ENCODE assay signal across 14 cellular contexts in genomic region chr2:72778410-72778809, GRCh38. TPM values are rescaled to one million over a fixed set of nuclear protein-coding genes. Genes with fewer than 3 reads are reported as not detected.
A peak's percentile ranks its signal among the peaks of the same experiment; 100 is the strongest.
DNase-seq lines count a peak whose midpoint lies in the region; ATAC-seq and TF ChIP-seq lines count a peak whose summit lies in the region.
"Had no signal": no experiment of that assay in that cellular context is flagged by ENCODE, and none has a peak within 500 bp of the region (broad histone marks: within the 10 kb centered on the region; RNA-seq: fewer than 3 reads in every experiment).

No MANE protein-coding gene starts in this region.

- H2BK20ac ChIP-seq in IMR-90 (ENCODE audit: low read depth, low read length): no peak overlapping the region

- H2AFZ ChIP-seq in IMR-90 (replicated peaks; ENCODE audit: low read length, poor library complexity) (no peak overlapping the region), osteoblast (ENCODE audit: low read length) (no peak overlapping the region)

- TF ChIP-seq CTCF in IMR-90 (conservative IDR thresholded peaks at IDR 0.05; ENCODE audit: low read depth, low read length) (no peak), epithelial cell of proximal tubule (conservative IDR thresholded peaks at IDR 0.05; ENCODE audit: low read depth, low read length) (no peak), osteoblast (IDR thresholded peaks at IDR 0.05; ENCODE audit: extremely low read depth, low read depth, low read length) (no peak), coronary artery (IDR thresholded peaks at IDR 0.05) (no peak)

- CTCF ChIA-PET in activated CD4-positive, alpha-beta T cell treated with anti-CD3 and anti-CD28 coated beads for 36 hours (lab: Charles Lee): interaction anchor here (0.8 to 1.5 kb wide), 4 partner anchors 9 to 85 kb away, joined by 3 to 6 read pairs (median 5); no protein-coding TSS in a partner anchor
- CTCF ChIA-PET in IMR-90 (lab: Yijun Ruan, JAX): interaction anchor here (1.6 kb wide), 1 partner anchor 76 kb away, joined by 3 read pairs; no protein-coding TSS in a partner anchor

- no peak overlapping the region for H4K91ac ChIP-seq in IMR-90 (ENCODE audit: insufficient read depth, low read depth, low read length)

- H4K20me1 ChIP-seq in IMR-90 (ENCODE audit: insufficient read depth, low read length) (peaks cover 5% of the 10 kb centered on the region; the same call in 1 of the 2 replicates), osteoblast (ENCODE audit: insufficient read depth, low read length) (peaks cover 4% of the 10 kb centered on the region)

- no peaks in the 10 kb centered on the region for H3K36me3 Mint-ChIP-seq in activated CD4-positive, alpha-beta T cell treated with anti-CD3 and anti-CD28 coated beads for 36 hours (ENCODE audit: low read depth)

- no peaks in the 10 kb centered on the region for H3K9me1 ChIP-seq in IMR-90 (ENCODE audit: insufficient read depth, low read length)

- H3K4me3 ChIP-seq in IMR-90 (ENCODE audit: insufficient read depth, low read depth, low read length) (no peak overlapping the region), epithelial cell of proximal tubule (ENCODE audit: low read depth, low read length) (no peak overlapping the region), osteoblast (ENCODE audit: insufficient read depth, low read length) (no peak overlapping the region), coronary artery (no peak overlapping the region)
- H3K4me3 ChIP-seq: smooth muscle cell, upper lobe of right lung had no signal

- H3K27ac ChIP-seq in IMR-90 (ENCODE audit: insufficient read depth, low read length): no peak overlapping the region
- no peak overlapping the region for H3K27ac ChIP-seq in osteoblast (ENCODE audit: low read depth, low read length)
- no peak overlapping the region for H3K27ac ChIP-seq in coronary artery
- H3K27ac ChIP-seq: upper lobe of right lung had no signal

- H3K27me3 ChIP-seq in IMR-90 (ENCODE audit: control insufficient read depth, insufficient read depth, low read length) (no peaks in the 10 kb centered on the region), osteoblast (ENCODE audit: insufficient read depth, low read length) (no peaks in the 10 kb centered on the region)
- H3K27me3 ChIP-seq: upper lobe of right lung had no signal

- peak; percentile 70 for ATAC-seq in activated CD4-positive, alpha-beta T cell treated with anti-CD3 and anti-CD28 coated beads for 36 hours
- peak; percentile 85 for ATAC-seq in IMR-90 (ENCODE audit: low read depth)
- ATAC-seq: activated CD8-positive, alpha-beta memory T cell treated with anti-CD3 and anti-CD28 coated beads, Interleukin-2, amount 10 ng/mL, durations not matched to agents 7 days and 5 days; upper lobe of right lung had no signal

- no peaks in the 10 kb centered on the region for H3K27me3 Mint-ChIP-seq in activated CD4-positive, alpha-beta T cell treated with anti-CD3 and anti-CD28 coated beads for 36 hours
- H3K27me3 Mint-ChIP-seq: activated CD8-positive, alpha-beta memory T cell treated with anti-CD3 and anti-CD28 coated beads, Interleukin-2, amount 10 ng/mL, durations not matched to agents 7 days and 5 days; naive B cell had no signal

- no peak overlapping the region for H3K27ac Mint-ChIP-seq in activated CD4-positive, alpha-beta T cell treated with anti-CD3 and anti-CD28 coated beads for 36 hours
- H3K27ac Mint-ChIP-seq: activated CD8-positive, alpha-beta memory T cell treated with anti-CD3 and anti-CD28 coated beads, Interleukin-2, amount 10 ng/mL, durations not matched to agents 7 days and 5 days; naive B cell had no signal

- no peak overlapping the region for H2BK120ac ChIP-seq in IMR-90 (ENCODE audit: low read depth, low read length)

- H2BK15ac ChIP-seq in IMR-90 (ENCODE audit: low read depth, low read length): no peak overlapping the region

- POLR2A ChIA-PET in activated CD4-positive, alpha-beta T cell treated with anti-CD3 and anti-CD28 coated beads for 36 hours (lab: Charles Lee): no interaction called here
- POLR2A ChIA-PET in IMR-90 (lab: Charles Lee; ENCODE audit: unreplicated experiment): no interaction called here

- dilution Hi-C loops in IMR-90 (cut with HindIII; ENCODE audit: low sequenced_read_pairs, unreplicated experiment): no loop called here

- H3K4ac ChIP-seq in IMR-90 (ENCODE audit: low read depth, low read length): no peak overlapping the region

- H3K79me1 ChIP-seq in IMR-90 (ENCODE audit: low read depth in 1 of 2, low read length in 2 of 2): peaks cover 16 to 21% of the 10 kb centered on the region in 2 experiments

- no peak overlapping the region for H4K5ac ChIP-seq in IMR-90 (ENCODE audit: low read depth, low read length)

- H3K9me3 Mint-ChIP-seq in activated CD4-positive, alpha-beta T cell treated with anti-CD3 and anti-CD28 coated beads for 36 hours (ENCODE audit: low read depth): no peaks in the 10 kb centered on the region

- no peak overlapping the region for H3K18ac ChIP-seq in IMR-90 (ENCODE audit: low read depth, low read length)

- H2AK5ac ChIP-seq in IMR-90 (ENCODE audit: low read depth, low read length): no peak overlapping the region

- no TSS peak for BruUV-seq in IMR-90 (replicated peaks; lab: Mats Ljungman, UMichigan)

- H3K4me1 ChIP-seq in IMR-90 (ENCODE audit: control insufficient read depth, insufficient read depth, low read length): peaks cover 2% of the 10 kb centered on the region; the same call in 1 of the 2 replicates
- H3K4me1 ChIP-seq in osteoblast (ENCODE audit: insufficient read depth, low read length): no peaks in the 10 kb centered on the region

- no CpG with 5 or more reads among the region's 1 CpG for WGBS in IMR-90 (ENCODE audit: extremely low coverage in 2 of 2, insufficient read length in 1 of 2), 2 experiments

- no peak for TF ChIP-seq RAD21 in IMR-90 (IDR thresholded peaks at IDR 0.05; ENCODE audit: low read length)

- H2BK5ac ChIP-seq in IMR-90 (ENCODE audit: low read depth, low read length, poor library complexity, severe bottlenecking): no peak overlapping the region

- no peak overlapping the region for H3K23ac ChIP-seq in IMR-90 (ENCODE audit: low read depth, low read length)

- no peak for TF ChIP-seq POLR2A in IMR-90 (IDR thresholded peaks at IDR 0.05; ENCODE audit: low read depth, low read length)

- H3K4me2 ChIP-seq in IMR-90 (ENCODE audit: low read depth, low read length) (peak overlapping the region; percentile 62; the same call in 1 of the 2 replicates), osteoblast (ENCODE audit: insufficient read depth, low read length) (no peak overlapping the region)
- H3K4me2 ChIP-seq: smooth muscle cell had no signal

- no peaks in the 10 kb centered on the region for H3K9me3 ChIP-seq in IMR-90 (ENCODE audit: control insufficient read depth, insufficient read depth, low read length)
- H3K9me3 ChIP-seq in osteoblast (ENCODE audit: low read depth, low read length): no peaks in the 10 kb centered on the region
- H3K9me3 ChIP-seq: upper lobe of right lung had no signal

- H3K36me3 ChIP-seq in IMR-90 (ENCODE audit: control insufficient read depth, insufficient read depth, low read length) (no peaks in the 10 kb centered on the region), osteoblast (ENCODE audit: insufficient read depth, low read length) (no peaks in the 10 kb centered on the region)
- H3K36me3 ChIP-seq: upper lobe of right lung had no signal

- H3K56ac ChIP-seq in IMR-90 (ENCODE audit: extremely low read depth, insufficient read depth, low read length): no peak overlapping the region

- intact Hi-C loops in activated CD4-positive, alpha-beta T cell treated with anti-CD3 and anti-CD28 coated beads for 36 hours (cut with DNase I, micrococcal nuclease): loop anchor here (2.0 to 5.0 kb wide), 2 partner anchors 46 to 294 kb away; partner anchors contain the start of gene SFXN5 (in 1 of the 2)
- intact Hi-C loops in IMR-90 (cut with micrococcal nuclease): no loop called here

- H4K8ac ChIP-seq in IMR-90 (ENCODE audit: low read depth in 2 of 2, low read length in 2 of 2): no peak overlapping the region

- in situ Hi-C loops in IMR-90 (cut with MboI; ENCODE audit: low sequenced_read_pairs): loop anchor here (5.0 kb wide), 1 partner anchor 74 kb away; no protein-coding TSS in a partner anchor

- H2AK9ac ChIP-seq in IMR-90 (replicated peaks; ENCODE audit: low read depth, low read length, poor library complexity): no peak overlapping the region

- peaks cover 3% of the 10 kb centered on the region for H3K4me1 Mint-ChIP-seq in activated CD4-positive, alpha-beta T cell treated with anti-CD3 and anti-CD28 coated beads for 36 hours
- H3K4me1 Mint-ChIP-seq: activated CD8-positive, alpha-beta memory T cell treated with anti-CD3 and anti-CD28 coated beads, Interleukin-2, amount 10 ng/mL, durations not matched to agents 7 days and 5 days had no signal

- H3K4me3 Mint-ChIP-seq in activated CD4-positive, alpha-beta T cell treated with anti-CD3 and anti-CD28 coated beads for 36 hours: no peak overlapping the region
- H3K4me3 Mint-ChIP-seq: activated CD8-positive, alpha-beta memory T cell treated with anti-CD3 and anti-CD28 coated beads, Interleukin-2, amount 10 ng/mL, durations not matched to agents 7 days and 5 days; naive B cell had no signal

- H3K9ac ChIP-seq in IMR-90 (ENCODE audit: low read depth, low read length): no peak overlapping the region

- H3K14ac ChIP-seq in IMR-90 (replicated peaks; ENCODE audit: low read depth, low read length): no peak overlapping the region

- DNase-seq in activated CD4-positive, alpha-beta T cell treated with anti-CD3 and anti-CD28 coated beads for 36 hours: no peak
- DNase-seq in activated CD4-positive, alpha-beta T cell treated with anti-CD3 and anti-CD28 coated beads for 48 hours: no peak
- DNase-seq in IMR-90 (peak; percentile 77), epithelial cell of proximal tubule (ENCODE audit: low read depth) (peak; percentile 69), osteoblast (ENCODE audit: insufficient read length, low spot score, missing footprints) (peak; percentile 29), pons (ENCODE audit: low spot score) (no peak), NCI-H146 treated with DMSO at 0.1 percent for 48 hours (lab: John Stamatoyannopoulos, UW; ENCODE audit: unreplicated experiment) (no peak), coronary artery (ENCODE audit: low spot score) (no peak)
- DNase-seq: 8988T; activated CD8-positive, alpha-beta memory T cell treated with anti-CD3 and anti-CD28 coated beads, Interleukin-2, amount 10 ng/mL, durations not matched to agents 7 days and 5 days; anterior cingulate cortex; naive B cell; upper lobe of right lung had no signal

- no peaks in the 10 kb centered on the region for H3K79me2 ChIP-seq in osteoblast (ENCODE audit: insufficient read depth, low read length)

TF ChIP-seq in IMR-90, 13 proteins besides CTCF, POLR2A, EP300 and RAD21 (continues in another document):
- TF ChIP-seq FOS (IDR thresholded peaks at IDR 0.05; ENCODE audit: low read depth, low read length): 0 out of 2 replicates have a peak, but pooled peaks have one; percentile 11

RNA-seq across cellular contexts. Expression of gene EXOC6B, which starts 47.4 kb away (rescaled TPM):
- total RNA-seq in activated CD4-positive, alpha-beta T cell treated with anti-CD3 and anti-CD28 coated beads for 36 hours: 1 to 10 TPM; 7.0 to 9.0 TPM
- total RNA-seq in IMR-90 (2012; rRNA removed): 29.4 and 29.7 TPM in 2 replicates
- polyA plus RNA-seq in IMR-90 (2012; rRNA removed): 9.0 and 10.2 TPM in 2 replicates
- 4.8 and 12.8 TPM in 2 replicates for polyA plus RNA-seq in IMR-90 (2012; cell fraction: cytosol; rRNA removed)
- 10.8 and 17.1 TPM in 2 replicates for polyA plus RNA-seq in IMR-90 (2012; cell fraction: nucleus; rRNA removed; ENCODE audit: low replicate concordance)
- 7.3 and 7.7 TPM in 2 replicates for total RNA-seq in epithelial cell of proximal tubule
- total RNA-seq in osteoblast: 24.5 and 24.6 TPM in 2 replicates

Comparison
In these comparisons a context has a peak if more than half of its experiments do, and no peak if none do; other contexts are left out.
1. DNase-seq: peak in IMR-90 (single experiment), epithelial cell of proximal tubule (single experiment) and osteoblast (single experiment); none in activated CD4-positive, alpha-beta T cell treated with anti-CD3 and anti-CD28 coated beads for 36 hours (single experiment), activated CD4-positive, alpha-beta T cell treated with anti-CD3 and anti-CD28 coated beads for 48 hours (single experiment), pons (single experiment), NCI-H146 treated with DMSO at 0.1 percent for 48 hours (single experiment) and coronary artery (single experiment).